8 cellular contexts compared by ENCODE assay signal in the genomic region with DNA sequence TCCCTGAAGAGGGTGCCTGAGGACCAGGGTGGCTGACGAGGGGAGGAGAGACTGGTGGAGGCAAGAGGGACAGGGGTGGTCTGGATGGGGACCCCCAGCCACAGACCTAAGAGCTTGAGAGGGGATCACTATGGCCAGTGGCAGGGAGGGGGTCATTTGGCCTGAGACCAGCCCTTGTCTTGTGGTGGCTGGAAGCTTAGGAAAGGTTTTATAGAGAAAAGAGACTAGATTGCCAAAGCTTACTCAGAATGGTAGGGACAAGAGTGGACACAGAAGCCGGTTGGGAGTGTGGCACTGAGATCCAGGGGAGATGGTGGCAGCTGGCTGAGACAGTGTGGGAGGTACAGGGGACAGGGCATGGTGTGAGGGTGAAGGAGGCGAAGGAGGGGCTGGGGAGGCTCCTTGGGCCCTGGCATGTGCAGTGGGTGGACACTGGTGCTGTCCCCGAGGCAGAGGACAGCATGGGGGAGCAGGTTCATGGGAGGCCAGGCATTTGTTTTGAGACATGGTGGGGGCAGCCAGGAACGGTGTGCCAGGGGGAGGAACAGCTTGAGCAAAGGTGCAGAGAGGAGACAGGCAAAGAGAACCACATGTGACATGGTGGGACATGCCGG.
A peak's percentile ranks its signal among the peaks of the same experiment; 100 is the strongest.
DNase-seq lines count a peak whose midpoint lies in the region; ATAC-seq lines count a peak whose summit lies in the region.

No MANE protein-coding gene starts in this region.

- H3K4me2 ChIP-seq in GM23248 (ENCODE audit: unreplicated experiment) (peak overlapping the region; percentile 84), skeletal muscle satellite cell (ENCODE audit: low read length) (peak overlapping the region; percentile 92)

- H3K9ac ChIP-seq in GM23248 (peak overlapping the region; percentile 98), adipocyte (ENCODE audit: low read length) (peak overlapping the region; percentile 96), iPS-20b (ENCODE audit: low read depth, low read length) (peak overlapping the region; percentile 59; the same call in 1 of the 2 replicates), skeletal muscle satellite cell (ENCODE audit: low read depth, low read length) (peak overlapping the region; percentile 91)

- H3K9me2 ChIP-seq in GM23248 (ENCODE audit: insufficient read depth): no peaks in the 10 kb centered on the region

- H3K9me3 ChIP-seq in GM23248 (ENCODE audit: low read depth): no peaks in the 10 kb centered on the region
- H3K9me3 ChIP-seq in adipocyte (ENCODE audit: control insufficient read depth, low read length): no peaks in the 10 kb centered on the region
- H3K9me3 ChIP-seq in iPS-20b (ENCODE audit: insufficient read depth, low read depth, low read length): no peaks in the 10 kb centered on the region
- H3K9me3 ChIP-seq in skeletal muscle satellite cell (replicated peaks; ENCODE audit: low read length): no peaks in the 10 kb centered on the region

- H3K36me3 ChIP-seq in GM23248 (ENCODE audit: low read depth) (no peaks in the 10 kb centered on the region), adipocyte (ENCODE audit: control insufficient read depth, insufficient read depth, low read length, severe bottlenecking) (peaks cover 4% of the 10 kb centered on the region), iPS-20b (ENCODE audit: insufficient read depth, low read depth, low read length) (no peaks in the 10 kb centered on the region), skeletal muscle satellite cell (ENCODE audit: insufficient read depth, low read length) (no peaks in the 10 kb centered on the region)

- in situ Hi-C loops in GM23248 (cut with MboI): loop anchor here (10.0 kb wide), 1 partner anchor 107 kb away; no protein-coding TSS in a partner anchor

- 32 to 40% methylated on average over 6 of the region's 6 CpGs for WGBS in GM23248 (ENCODE audit: low coverage in 1 of 2, low lambda C conversion rate in 2 of 2, missing lambda C conversion rate in 2 of 2), 2 experiments

- H2AFZ ChIP-seq in GM23248: no peak overlapping the region

- H3K27me3 ChIP-seq in GM23248 (replicated peaks; ENCODE audit: insufficient read depth): no peaks in the 10 kb centered on the region
- no peaks in the 10 kb centered on the region for H3K27me3 ChIP-seq in adipocyte (replicated peaks; ENCODE audit: control insufficient read depth, insufficient read depth, low read length)
- H3K27me3 ChIP-seq in iPS-20b (ENCODE audit: insufficient read depth, low read length): peaks cover 26% of the 10 kb centered on the region; the same call in 1 of the 2 replicates
- no peaks in the 10 kb centered on the region for H3K27me3 ChIP-seq in skeletal muscle satellite cell (ENCODE audit: control insufficient read depth, insufficient read depth, low read length)

- H3K4me1 ChIP-seq in GM23248 (ENCODE audit: insufficient read depth): peaks cover 24% of the 10 kb centered on the region
- H3K4me1 ChIP-seq in adipocyte (ENCODE audit: control insufficient read depth, insufficient read depth, low read length): peaks cover 49% of the 10 kb centered on the region
- peaks cover 28% of the 10 kb centered on the region for H3K4me1 ChIP-seq in iPS-20b (ENCODE audit: insufficient read depth, low read length)
- peaks cover 36% of the 10 kb centered on the region for H3K4me1 ChIP-seq in skeletal muscle satellite cell (ENCODE audit: control insufficient read depth, insufficient read depth, low read length)

- ATAC-seq in GM19324 (IDR thresholded peaks at IDR 0.05; ENCODE audit: low FRiP score, unreplicated experiment): no peak

- 0 out of 2 replicates have a peak, but pooled peaks cover 3% of the 10 kb centered on the region for H3K79me2 ChIP-seq in GM23248 (ENCODE audit: insufficient read depth)

- peaks cover 45% of the 10 kb centered on the region for H3F3A ChIP-seq in GM23248 (ENCODE audit: insufficient read depth)

- DNase-seq in GM23248 (peak; percentile 39), adipocyte (ENCODE audit: low read depth) (peak; percentile 28), HPDE6-E6E7 (ENCODE audit: extremely low spot score) (no peak), NCI-H446 treated with DMSO at 0.1 percent for 48 hours (lab: John Stamatoyannopoulos, UW) (no peak), kidney glomerular epithelial cell (lab: John Stamatoyannopoulos, UW) (no peak)

- H3K27ac ChIP-seq in GM23248 (peak overlapping the region; percentile 96), iPS-20b (ENCODE audit: low read length) (no peak overlapping the region)

- peak overlapping the region; percentile 85 for H3K4me3 ChIP-seq in GM23248
- peak overlapping the region; percentile 83 for H3K4me3 ChIP-seq in adipocyte (ENCODE audit: low read length)
- no peak overlapping the region for H3K4me3 ChIP-seq in iPS-20b (ENCODE audit: low read length)
- H3K4me3 ChIP-seq in skeletal muscle satellite cell (ENCODE audit: low read length): peak overlapping the region; percentile 79

- no peaks in the 10 kb centered on the region for H4K20me1 ChIP-seq in GM23248 (ENCODE audit: insufficient read depth)

Comparison
In these comparisons a context has a peak if more than half of its experiments do, and no peak if none do; other contexts are left out.
1. DNase-seq: peak in GM23248 (single experiment) and adipocyte (single experiment); none in HPDE6-E6E7 (single experiment), NCI-H446 treated with DMSO at 0.1 percent for 48 hours (single experiment) and kidney glomerular epithelial cell (single experiment).
2. Peak in every context shown above with its lines, with median percentiles within 50 percentile points of each other: H3K9ac ChIP-seq.